1 cellular context compared by ENCODE assay signal in the genomic region with DNA sequence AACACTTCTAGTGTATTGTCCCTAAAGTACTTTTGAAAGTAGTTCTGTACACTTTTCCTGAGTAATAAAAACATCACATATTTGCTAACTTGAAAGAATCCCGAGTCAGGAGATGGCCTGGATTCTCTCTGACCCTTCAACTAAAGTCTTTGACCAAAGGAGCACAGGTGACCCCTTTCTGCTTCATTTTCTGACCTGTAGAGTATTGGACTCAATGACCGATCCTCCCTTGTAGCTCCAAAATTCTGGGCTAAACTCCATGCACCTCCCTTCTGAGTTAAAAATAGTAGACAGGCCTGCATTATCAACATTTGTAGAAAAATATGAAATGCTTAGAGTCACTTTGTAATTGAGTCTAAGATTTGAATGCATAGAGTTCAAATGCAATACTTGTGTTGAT.
TF ChIP-seq lines count a peak whose summit lies in the region.

No MANE protein-coding gene starts in this region.

TF ChIP-seq in K562, 482 proteins besides CTCF, POLR2A, EP300 and RAD21:
- TF ChIP-seq, protein P1, sequence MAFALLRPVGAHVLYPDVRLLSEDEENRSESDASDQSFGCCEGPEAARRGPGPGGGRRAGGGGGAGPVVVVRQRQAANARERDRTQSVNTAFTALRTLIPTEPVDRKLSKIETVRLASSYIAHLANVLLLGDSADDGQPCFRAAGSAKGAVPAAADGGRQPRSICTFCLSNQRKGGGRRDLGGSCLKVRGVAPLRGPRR (CRISPR knock-in tag; IDR thresholded peaks at IDR 0.05), result no peak
- TF ChIP-seq, protein P2, sequence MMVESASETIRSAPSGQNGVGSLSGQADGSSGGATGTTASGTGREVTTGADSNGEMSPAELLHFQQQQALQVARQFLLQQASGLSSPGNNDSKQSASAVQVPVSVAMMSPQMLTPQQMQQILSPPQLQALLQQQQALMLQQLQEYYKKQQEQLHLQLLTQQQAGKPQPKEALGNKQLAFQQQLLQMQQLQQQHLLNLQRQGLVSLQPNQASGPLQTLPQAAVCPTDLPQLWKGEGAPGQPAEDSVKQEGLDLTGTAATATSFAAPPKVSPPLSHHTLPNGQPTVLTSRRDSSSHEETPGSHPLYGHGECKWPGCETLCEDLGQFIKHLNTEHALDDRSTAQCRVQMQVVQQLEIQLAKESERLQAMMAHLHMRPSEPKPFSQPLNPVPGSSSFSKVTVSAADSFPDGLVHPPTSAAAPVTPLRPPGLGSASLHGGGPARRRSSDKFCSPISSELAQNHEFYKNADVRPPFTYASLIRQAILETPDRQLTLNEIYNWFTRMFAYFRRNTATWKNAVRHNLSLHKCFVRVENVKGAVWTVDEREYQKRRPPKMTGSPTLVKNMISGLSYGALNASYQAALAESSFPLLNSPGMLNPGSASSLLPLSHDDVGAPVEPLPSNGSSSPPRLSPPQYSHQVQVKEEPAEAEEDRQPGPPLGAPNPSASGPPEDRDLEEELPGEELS (CRISPR knock-in tag; IDR thresholded peaks at IDR 0.05; ENCODE audit: borderline replicate concordance), result no peak
- TF ChIP-seq CREM (IDR thresholded peaks at IDR 0.05; ENCODE audit: low read depth) (no peak), SMAD1 (IDR thresholded peaks at IDR 0.05; ENCODE audit: low read depth, low read length, partially characterized antibody) (no peak), MCM2 (IDR thresholded peaks at IDR 0.05; ENCODE audit: low read depth) (no peak), ZFPM2 (CRISPR knock-in tag; IDR thresholded peaks at IDR 0.05) (no peak), ARNT (IDR thresholded peaks at IDR 0.05) (no peak), FIP1L1 (IDR thresholded peaks at IDR 0.05; ENCODE audit: low read depth, low read length, poor library complexity, severe bottlenecking) (no peak), SNRNP70 (optimal IDR thresholded peaks at IDR 0.05; ENCODE audit: low read depth, low read length) (no peak), TCF3 (CRISPR knock-in tag; IDR thresholded peaks at IDR 0.05) (no peak), EGR1 (conservative IDR thresholded peaks at IDR 0.05) (no peak), EP400 (IDR thresholded peaks at IDR 0.05) (no peak), ZNF253 (CRISPR knock-in tag; conservative IDR thresholded peaks at IDR 0.05) (no peak), KLF13 (tag; IDR thresholded peaks at IDR 0.05; ENCODE audit: borderline replicate concordance, low read depth) (no peak), ZNF695 (CRISPR knock-in tag; IDR thresholded peaks at IDR 0.05) (no peak)
- TF ChIP-seq, protein P3, sequence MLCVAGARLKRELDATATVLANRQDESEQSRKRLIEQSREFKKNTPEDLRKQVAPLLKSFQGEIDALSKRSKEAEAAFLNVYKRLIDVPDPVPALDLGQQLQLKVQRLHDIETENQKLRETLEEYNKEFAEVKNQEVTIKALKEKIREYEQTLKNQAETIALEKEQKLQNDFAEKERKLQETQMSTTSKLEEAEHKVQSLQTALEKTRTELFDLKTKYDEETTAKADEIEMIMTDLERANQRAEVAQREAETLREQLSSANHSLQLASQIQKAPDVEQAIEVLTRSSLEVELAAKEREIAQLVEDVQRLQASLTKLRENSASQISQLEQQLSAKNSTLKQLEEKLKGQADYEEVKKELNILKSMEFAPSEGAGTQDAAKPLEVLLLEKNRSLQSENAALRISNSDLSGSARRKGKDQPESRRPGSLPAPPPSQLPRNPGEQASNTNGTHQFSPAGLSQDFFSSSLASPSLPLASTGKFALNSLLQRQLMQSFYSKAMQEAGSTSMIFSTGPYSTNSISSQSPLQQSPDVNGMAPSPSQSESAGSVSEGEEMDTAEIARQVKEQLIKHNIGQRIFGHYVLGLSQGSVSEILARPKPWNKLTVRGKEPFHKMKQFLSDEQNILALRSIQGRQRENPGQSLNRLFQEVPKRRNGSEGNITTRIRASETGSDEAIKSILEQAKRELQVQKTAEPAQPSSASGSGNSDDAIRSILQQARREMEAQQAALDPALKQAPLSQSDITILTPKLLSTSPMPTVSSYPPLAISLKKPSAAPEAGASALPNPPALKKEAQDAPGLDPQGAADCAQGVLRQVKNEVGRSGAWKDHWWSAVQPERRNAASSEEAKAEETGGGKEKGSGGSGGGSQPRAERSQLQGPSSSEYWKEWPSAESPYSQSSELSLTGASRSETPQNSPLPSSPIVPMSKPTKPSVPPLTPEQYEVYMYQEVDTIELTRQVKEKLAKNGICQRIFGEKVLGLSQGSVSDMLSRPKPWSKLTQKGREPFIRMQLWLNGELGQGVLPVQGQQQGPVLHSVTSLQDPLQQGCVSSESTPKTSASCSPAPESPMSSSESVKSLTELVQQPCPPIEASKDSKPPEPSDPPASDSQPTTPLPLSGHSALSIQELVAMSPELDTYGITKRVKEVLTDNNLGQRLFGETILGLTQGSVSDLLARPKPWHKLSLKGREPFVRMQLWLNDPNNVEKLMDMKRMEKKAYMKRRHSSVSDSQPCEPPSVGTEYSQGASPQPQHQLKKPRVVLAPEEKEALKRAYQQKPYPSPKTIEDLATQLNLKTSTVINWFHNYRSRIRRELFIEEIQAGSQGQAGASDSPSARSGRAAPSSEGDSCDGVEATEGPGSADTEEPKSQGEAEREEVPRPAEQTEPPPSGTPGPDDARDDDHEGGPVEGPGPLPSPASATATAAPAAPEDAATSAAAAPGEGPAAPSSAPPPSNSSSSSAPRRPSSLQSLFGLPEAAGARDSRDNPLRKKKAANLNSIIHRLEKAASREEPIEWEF (CRISPR knock-in tag; IDR thresholded peaks at IDR 0.05), result no peak
- TF ChIP-seq, protein P4, sequence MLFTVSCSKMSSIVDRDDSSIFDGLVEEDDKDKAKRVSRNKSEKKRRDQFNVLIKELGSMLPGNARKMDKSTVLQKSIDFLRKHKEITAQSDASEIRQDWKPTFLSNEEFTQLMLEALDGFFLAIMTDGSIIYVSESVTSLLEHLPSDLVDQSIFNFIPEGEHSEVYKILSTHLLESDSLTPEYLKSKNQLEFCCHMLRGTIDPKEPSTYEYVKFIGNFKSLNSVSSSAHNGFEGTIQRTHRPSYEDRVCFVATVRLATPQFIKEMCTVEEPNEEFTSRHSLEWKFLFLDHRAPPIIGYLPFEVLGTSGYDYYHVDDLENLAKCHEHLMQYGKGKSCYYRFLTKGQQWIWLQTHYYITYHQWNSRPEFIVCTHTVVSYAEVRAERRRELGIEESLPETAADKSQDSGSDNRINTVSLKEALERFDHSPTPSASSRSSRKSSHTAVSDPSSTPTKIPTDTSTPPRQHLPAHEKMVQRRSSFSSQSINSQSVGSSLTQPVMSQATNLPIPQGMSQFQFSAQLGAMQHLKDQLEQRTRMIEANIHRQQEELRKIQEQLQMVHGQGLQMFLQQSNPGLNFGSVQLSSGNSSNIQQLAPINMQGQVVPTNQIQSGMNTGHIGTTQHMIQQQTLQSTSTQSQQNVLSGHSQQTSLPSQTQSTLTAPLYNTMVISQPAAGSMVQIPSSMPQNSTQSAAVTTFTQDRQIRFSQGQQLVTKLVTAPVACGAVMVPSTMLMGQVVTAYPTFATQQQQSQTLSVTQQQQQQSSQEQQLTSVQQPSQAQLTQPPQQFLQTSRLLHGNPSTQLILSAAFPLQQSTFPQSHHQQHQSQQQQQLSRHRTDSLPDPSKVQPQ (CRISPR knock-in tag; IDR thresholded peaks at IDR 0.05; ENCODE audit: borderline replicate concordance), result no peak
- TF ChIP-seq, protein P5, sequence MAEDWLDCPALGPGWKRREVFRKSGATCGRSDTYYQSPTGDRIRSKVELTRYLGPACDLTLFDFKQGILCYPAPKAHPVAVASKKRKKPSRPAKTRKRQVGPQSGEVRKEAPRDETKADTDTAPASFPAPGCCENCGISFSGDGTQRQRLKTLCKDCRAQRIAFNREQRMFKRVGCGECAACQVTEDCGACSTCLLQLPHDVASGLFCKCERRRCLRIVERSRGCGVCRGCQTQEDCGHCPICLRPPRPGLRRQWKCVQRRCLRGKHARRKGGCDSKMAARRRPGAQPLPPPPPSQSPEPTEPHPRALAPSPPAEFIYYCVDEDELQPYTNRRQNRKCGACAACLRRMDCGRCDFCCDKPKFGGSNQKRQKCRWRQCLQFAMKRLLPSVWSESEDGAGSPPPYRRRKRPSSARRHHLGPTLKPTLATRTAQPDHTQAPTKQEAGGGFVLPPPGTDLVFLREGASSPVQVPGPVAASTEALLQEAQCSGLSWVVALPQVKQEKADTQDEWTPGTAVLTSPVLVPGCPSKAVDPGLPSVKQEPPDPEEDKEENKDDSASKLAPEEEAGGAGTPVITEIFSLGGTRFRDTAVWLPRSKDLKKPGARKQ (CRISPR knock-in tag; IDR thresholded peaks at IDR 0.05), result no peak
- TF ChIP-seq, protein P6, sequence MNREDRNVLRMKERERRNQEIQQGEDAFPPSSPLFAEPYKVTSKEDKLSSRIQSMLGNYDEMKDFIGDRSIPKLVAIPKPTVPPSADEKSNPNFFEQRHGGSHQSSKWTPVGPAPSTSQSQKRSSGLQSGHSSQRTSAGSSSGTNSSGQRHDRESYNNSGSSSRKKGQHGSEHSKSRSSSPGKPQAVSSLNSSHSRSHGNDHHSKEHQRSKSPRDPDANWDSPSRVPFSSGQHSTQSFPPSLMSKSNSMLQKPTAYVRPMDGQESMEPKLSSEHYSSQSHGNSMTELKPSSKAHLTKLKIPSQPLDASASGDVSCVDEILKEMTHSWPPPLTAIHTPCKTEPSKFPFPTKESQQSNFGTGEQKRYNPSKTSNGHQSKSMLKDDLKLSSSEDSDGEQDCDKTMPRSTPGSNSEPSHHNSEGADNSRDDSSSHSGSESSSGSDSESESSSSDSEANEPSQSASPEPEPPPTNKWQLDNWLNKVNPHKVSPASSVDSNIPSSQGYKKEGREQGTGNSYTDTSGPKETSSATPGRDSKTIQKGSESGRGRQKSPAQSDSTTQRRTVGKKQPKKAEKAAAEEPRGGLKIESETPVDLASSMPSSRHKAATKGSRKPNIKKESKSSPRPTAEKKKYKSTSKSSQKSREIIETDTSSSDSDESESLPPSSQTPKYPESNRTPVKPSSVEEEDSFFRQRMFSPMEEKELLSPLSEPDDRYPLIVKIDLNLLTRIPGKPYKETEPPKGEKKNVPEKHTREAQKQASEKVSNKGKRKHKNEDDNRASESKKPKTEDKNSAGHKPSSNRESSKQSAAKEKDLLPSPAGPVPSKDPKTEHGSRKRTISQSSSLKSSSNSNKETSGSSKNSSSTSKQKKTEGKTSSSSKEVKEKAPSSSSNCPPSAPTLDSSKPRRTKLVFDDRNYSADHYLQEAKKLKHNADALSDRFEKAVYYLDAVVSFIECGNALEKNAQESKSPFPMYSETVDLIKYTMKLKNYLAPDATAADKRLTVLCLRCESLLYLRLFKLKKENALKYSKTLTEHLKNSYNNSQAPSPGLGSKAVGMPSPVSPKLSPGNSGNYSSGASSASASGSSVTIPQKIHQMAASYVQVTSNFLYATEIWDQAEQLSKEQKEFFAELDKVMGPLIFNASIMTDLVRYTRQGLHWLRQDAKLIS (CRISPR knock-in tag; IDR thresholded peaks at IDR 0.05), result no peak
- TF ChIP-seq, protein P7, sequence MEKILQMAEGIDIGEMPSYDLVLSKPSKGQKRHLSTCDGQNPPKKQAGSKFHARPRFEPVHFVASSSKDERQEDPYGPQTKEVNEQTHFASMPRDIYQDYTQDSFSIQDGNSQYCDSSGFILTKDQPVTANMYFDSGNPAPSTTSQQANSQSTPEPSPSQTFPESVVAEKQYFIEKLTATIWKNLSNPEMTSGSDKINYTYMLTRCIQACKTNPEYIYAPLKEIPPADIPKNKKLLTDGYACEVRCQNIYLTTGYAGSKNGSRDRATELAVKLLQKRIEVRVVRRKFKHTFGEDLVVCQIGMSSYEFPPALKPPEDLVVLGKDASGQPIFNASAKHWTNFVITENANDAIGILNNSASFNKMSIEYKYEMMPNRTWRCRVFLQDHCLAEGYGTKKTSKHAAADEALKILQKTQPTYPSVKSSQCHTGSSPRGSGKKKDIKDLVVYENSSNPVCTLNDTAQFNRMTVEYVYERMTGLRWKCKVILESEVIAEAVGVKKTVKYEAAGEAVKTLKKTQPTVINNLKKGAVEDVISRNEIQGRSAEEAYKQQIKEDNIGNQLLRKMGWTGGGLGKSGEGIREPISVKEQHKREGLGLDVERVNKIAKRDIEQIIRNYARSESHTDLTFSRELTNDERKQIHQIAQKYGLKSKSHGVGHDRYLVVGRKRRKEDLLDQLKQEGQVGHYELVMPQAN (IDR thresholded peaks at IDR 0.05; ENCODE audit: borderline replicate concordance), result no peak
